In genomic region chr7:22403344-22403743, GRCh38 we compare ENCODE assay signal across 1 cellular context.
TF ChIP-seq lines count a peak whose summit lies in the region.

No MANE protein-coding gene starts in this region.

TF ChIP-seq in K562, 482 proteins besides CTCF, POLR2A, EP300 and RAD21 (continued from another document and continues in another):
- no peak for TF ChIP-seq RNF219 (CRISPR knock-in tag; IDR thresholded peaks at IDR 0.05)
- peak; percentile 43; the same call in 1 of the 2 replicates for TF ChIP-seq KLF16 (IDR thresholded peaks at IDR 0.05)
- no peak for TF ChIP-seq TFE3 (CRISPR knock-in tag; IDR thresholded peaks at IDR 0.05)
- TF ChIP-seq PHB2 (IDR thresholded peaks at IDR 0.05; ENCODE audit: low read depth) = no peak
- no peak for TF ChIP-seq RBM14 (IDR thresholded peaks at IDR 0.05; ENCODE audit: borderline replicate concordance, insufficient read depth, low read depth, low read length)
- no peak for TF ChIP-seq MBD2 (IDR thresholded peaks at IDR 0.05; ENCODE audit: borderline replicate concordance, low read depth)
- TF ChIP-seq, protein P1, sequence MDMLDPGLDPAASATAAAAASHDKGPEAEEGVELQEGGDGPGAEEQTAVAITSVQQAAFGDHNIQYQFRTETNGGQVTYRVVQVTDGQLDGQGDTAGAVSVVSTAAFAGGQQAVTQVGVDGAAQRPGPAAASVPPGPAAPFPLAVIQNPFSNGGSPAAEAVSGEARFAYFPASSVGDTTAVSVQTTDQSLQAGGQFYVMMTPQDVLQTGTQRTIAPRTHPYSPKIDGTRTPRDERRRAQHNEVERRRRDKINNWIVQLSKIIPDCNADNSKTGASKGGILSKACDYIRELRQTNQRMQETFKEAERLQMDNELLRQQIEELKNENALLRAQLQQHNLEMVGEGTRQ (CRISPR knock-in tag; IDR thresholded peaks at IDR 0.05) = no peak
- TF ChIP-seq, protein P2, sequence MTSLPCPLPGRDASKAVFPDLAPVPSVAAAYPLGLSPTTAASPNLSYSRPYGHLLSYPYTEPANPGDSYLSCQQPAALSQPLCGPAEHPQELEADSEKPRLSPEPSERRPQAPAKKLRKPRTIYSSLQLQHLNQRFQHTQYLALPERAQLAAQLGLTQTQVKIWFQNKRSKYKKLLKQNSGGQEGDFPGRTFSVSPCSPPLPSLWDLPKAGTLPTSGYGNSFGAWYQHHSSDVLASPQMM (CRISPR knock-in tag; IDR thresholded peaks at IDR 0.05) = no peak
- TF ChIP-seq GATAD2B (IDR thresholded peaks at IDR 0.05; ENCODE audit: borderline replicate concordance) = no peak
- TF ChIP-seq CREB1 (IDR thresholded peaks at IDR 0.05) = no peak
- TF ChIP-seq CREB1 (CRISPR knock-in tag; IDR thresholded peaks at IDR 0.05) = no peak
- no peak for TF ChIP-seq TCF7 (IDR thresholded peaks at IDR 0.05; ENCODE audit: borderline replicate concordance)
- no peak for TF ChIP-seq PYGO2 (tag; IDR thresholded peaks at IDR 0.05)
- no peak for TF ChIP-seq FOXJ2 (tag; IDR thresholded peaks at IDR 0.05)
- TF ChIP-seq THAP12 (CRISPR knock-in tag; IDR thresholded peaks at IDR 0.05) = no peak
- TF ChIP-seq FOXM1 (IDR thresholded peaks at IDR 0.05; ENCODE audit: low read depth) = peak; percentile 56
- TF ChIP-seq FOXM1 (CRISPR knock-in tag; IDR thresholded peaks at IDR 0.05; ENCODE audit: low read depth) = no peak
- TF ChIP-seq MCM5 (IDR thresholded peaks at IDR 0.05; ENCODE audit: low read depth) = no peak
- no peak for TF ChIP-seq KDM2B (CRISPR knock-in tag; IDR thresholded peaks at IDR 0.05)
- no peak for TF ChIP-seq BCL6 (CRISPR knock-in tag; IDR thresholded peaks at IDR 0.05)
- TF ChIP-seq ZNF518B (CRISPR knock-in tag; IDR thresholded peaks at IDR 0.05) = no peak
- TF ChIP-seq SETDB1 (IDR thresholded peaks at IDR 0.05; ENCODE audit: low read length) = no peak
- no peak for TF ChIP-seq TAF15 (IDR thresholded peaks at IDR 0.05; ENCODE audit: low read depth, low read length)
- TF ChIP-seq ZNF79 (CRISPR knock-in tag; IDR thresholded peaks at IDR 0.05; ENCODE audit: low read depth) = no peak
- no peak for TF ChIP-seq ILK (tag; IDR thresholded peaks at IDR 0.05; ENCODE audit: borderline replicate concordance, low read depth)
- TF ChIP-seq CCAR2 (IDR thresholded peaks at IDR 0.05; ENCODE audit: low read depth, low read length) = no peak
- TF ChIP-seq CC2D1A (IDR thresholded peaks at IDR 0.05) = no peak
- no peak for TF ChIP-seq SRSF3 (IDR thresholded peaks at IDR 0.05; ENCODE audit: insufficient read depth, low read length)
- TF ChIP-seq UBTF (IDR thresholded peaks at IDR 0.05; ENCODE audit: borderline replicate concordance in 1 of 2, low read depth in 2 of 2, low read length in 2 of 2) = no peak
- TF ChIP-seq E4F1 (CRISPR knock-in tag; IDR thresholded peaks at IDR 0.05; ENCODE audit: borderline replicate concordance) = no peak
- TF ChIP-seq NBN (IDR thresholded peaks at IDR 0.05; ENCODE audit: low read depth) = no peak
- TF ChIP-seq CBFA2T2 (conservative IDR thresholded peaks at IDR 0.05) = peak; percentile 76
- TF ChIP-seq, protein P3, sequence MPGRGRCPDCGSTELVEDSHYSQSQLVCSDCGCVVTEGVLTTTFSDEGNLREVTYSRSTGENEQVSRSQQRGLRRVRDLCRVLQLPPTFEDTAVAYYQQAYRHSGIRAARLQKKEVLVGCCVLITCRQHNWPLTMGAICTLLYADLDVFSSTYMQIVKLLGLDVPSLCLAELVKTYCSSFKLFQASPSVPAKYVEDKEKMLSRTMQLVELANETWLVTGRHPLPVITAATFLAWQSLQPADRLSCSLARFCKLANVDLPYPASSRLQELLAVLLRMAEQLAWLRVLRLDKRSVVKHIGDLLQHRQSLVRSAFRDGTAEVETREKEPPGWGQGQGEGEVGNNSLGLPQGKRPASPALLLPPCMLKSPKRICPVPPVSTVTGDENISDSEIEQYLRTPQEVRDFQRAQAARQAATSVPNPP (IDR thresholded peaks at IDR 0.05; ENCODE audit: borderline replicate concordance, insufficient read depth, insufficient read length) = no peak
- peak; percentile 41 to 52; a peak in 2 of 4 replicates for TF ChIP-seq TRIM24 (IDR thresholded peaks at IDR 0.05)
- no peak for TF ChIP-seq SNRNP70 (optimal IDR thresholded peaks at IDR 0.05; ENCODE audit: low read depth, low read length)
- TF ChIP-seq ZSCAN32 (CRISPR knock-in tag; IDR thresholded peaks at IDR 0.05) = no peak
- TF ChIP-seq ZNF184 (CRISPR knock-in tag; IDR thresholded peaks at IDR 0.05) = no peak
- no peak for TF ChIP-seq CHCHD3 (CRISPR knock-in tag; IDR thresholded peaks at IDR 0.05)
- no peak for TF ChIP-seq TBP (optimal IDR thresholded peaks at IDR 0.05; ENCODE audit: low read depth, low read length)
- TF ChIP-seq SMARCE1 (IDR thresholded peaks at IDR 0.05) = no peak
- TF ChIP-seq FOXK1 (CRISPR knock-in tag; IDR thresholded peaks at IDR 0.05; ENCODE audit: borderline replicate concordance) = no peak
- TF ChIP-seq MEF2A (IDR thresholded peaks at IDR 0.05; ENCODE audit: control insufficient read depth, low read depth, low read length) = no peak
- no peak for TF ChIP-seq POLR3G (IDR thresholded peaks at IDR 0.05; ENCODE audit: extremely low read depth, insufficient read length, insufficient replicate concordance)
- no peak for TF ChIP-seq KAT2B (IDR thresholded peaks at IDR 0.05; ENCODE audit: low read depth, low read length)
- TF ChIP-seq NUFIP1 (IDR thresholded peaks at IDR 0.05; ENCODE audit: partially characterized antibody) = no peak
- no peak for TF ChIP-seq ZNF76 (CRISPR knock-in tag; IDR thresholded peaks at IDR 0.05; ENCODE audit: borderline replicate concordance)
- peak; percentile 64 for TF ChIP-seq NCOR1 (IDR thresholded peaks at IDR 0.05)
- TF ChIP-seq ZNF695 (CRISPR knock-in tag; IDR thresholded peaks at IDR 0.05) = no peak
- TF ChIP-seq ARHGAP35 (IDR thresholded peaks at IDR 0.05; ENCODE audit: partially characterized antibody) = no peak
- TF ChIP-seq RBBP5 (IDR thresholded peaks at IDR 0.05; ENCODE audit: borderline replicate concordance, insufficient read depth, low read length, poor library complexity, severe bottlenecking) = no peak
- no peak for TF ChIP-seq KAT7 (CRISPR knock-in tag; IDR thresholded peaks at IDR 0.05; ENCODE audit: borderline replicate concordance)
- TF ChIP-seq MLX (CRISPR knock-in tag; conservative IDR thresholded peaks at IDR 0.05) = no peak
- TF ChIP-seq SIN3B (IDR thresholded peaks at IDR 0.05; ENCODE audit: low read depth) = no peak
- TF ChIP-seq MYBL2 (IDR thresholded peaks at IDR 0.05; ENCODE audit: low read depth) = no peak
- no peak for TF ChIP-seq MYBL2 (CRISPR knock-in tag; IDR thresholded peaks at IDR 0.05; ENCODE audit: borderline replicate concordance)
- TF ChIP-seq TSC22D4 (tag; IDR thresholded peaks at IDR 0.05) = no peak
- peak; percentile 85 for TF ChIP-seq CBFA2T3 (IDR thresholded peaks at IDR 0.05)
